10 cellular contexts compared by ENCODE assay signal in the genomic region with DNA sequence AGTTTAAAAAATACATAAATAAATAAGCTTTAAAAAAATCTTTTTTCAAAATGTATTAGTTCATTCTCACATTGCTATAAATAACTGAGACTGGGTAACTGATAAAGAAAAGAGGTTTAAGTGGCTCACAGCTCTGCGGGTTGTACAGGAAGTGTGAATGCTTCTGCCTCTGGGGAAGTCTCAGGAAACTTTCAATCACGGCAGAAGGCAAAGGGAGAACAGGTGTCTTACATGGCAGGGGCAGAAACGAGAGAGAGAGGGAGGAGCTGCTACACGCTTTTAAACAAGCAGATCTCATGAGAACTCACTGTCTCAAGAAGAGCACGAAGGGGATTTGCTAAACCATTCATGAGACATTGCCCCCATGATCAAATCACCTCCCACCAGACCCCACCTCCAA.
DNase-seq lines count a peak whose midpoint lies in the region; ATAC-seq, FAIRE-seq and TF ChIP-seq lines count a peak whose summit lies in the region.
"Had no signal": no experiment of that assay in that cellular context is flagged by ENCODE, and none has a peak within 500 bp of the region (broad histone marks: within the 10 kb centered on the region; RNA-seq: fewer than 3 reads in every experiment).

No MANE protein-coding gene starts in this region.

- no peak for TF ChIP-seq POLR2A in esophagus squamous epithelium (IDR thresholded peaks at IDR 0.05)

- H3K36me3 ChIP-seq in A673 (ENCODE audit: insufficient read depth, low read length, poor library complexity, severe bottlenecking) (peaks cover 5% of the 10 kb centered on the region), esophagus squamous epithelium (peaks cover 0 to 24% (median 0%) of the 10 kb centered on the region in 3 donors)

- H3K27me3 ChIP-seq in A673 (replicated peaks; ENCODE audit: insufficient read depth, low read depth, low read length, poor library complexity): no peaks in the 10 kb centered on the region
- no peaks in the 10 kb centered on the region for H3K27me3 ChIP-seq in esophagus squamous epithelium

- H3K27ac ChIP-seq in A673 (ENCODE audit: low read depth, low read length, poor library complexity, severe bottlenecking) (no peak overlapping the region), esophagus squamous epithelium (no peak overlapping the region)

- peak; percentile 95 for ATAC-seq in GM18870 (IDR thresholded peaks at IDR 0.05; ENCODE audit: unreplicated experiment)
- peak; percentile 97 for ATAC-seq in HG02798 (IDR thresholded peaks at IDR 0.05; ENCODE audit: poor library complexity, unreplicated experiment)
- ATAC-seq: left colon had no signal

- DNase-seq in A673 (ENCODE audit: low spot score): peak; percentile 10
- peak; percentile 6 for DNase-seq in NCI-H1436 (lab: John Stamatoyannopoulos, UW)
- DNase-seq in hippocampal formation (lab: John Stamatoyannopoulos, UW): no peak
- DNase-seq in HEK293T (ENCODE audit: extremely low spot score): no peak
- DNase-seq in RCC 7860 (ENCODE audit: low spot score): no peak
- no peak for DNase-seq in esophagus squamous epithelium (lab: John Stamatoyannopoulos, UW)
- DNase-seq: DMS 273 treated with DMSO at 0.1 percent for 48 hours, left colon had no signal

- H3K9me3 ChIP-seq in A673 (ENCODE audit: low read depth, low read length, poor library complexity, severe bottlenecking) (peaks cover 17% of the 10 kb centered on the region), esophagus squamous epithelium (peaks cover 0 to 10% (median 0%) of the 10 kb centered on the region in 3 donors)

- no TSS peak for BruUV-seq in A673 (replicated peaks; lab: Mats Ljungman, UMichigan)

- FAIRE-seq in RCC 7860 (lab: Jason Lieb, UNC): no peak

- 42 to 72% methylated on average over 5 of the region's 5 CpGs for WGBS in esophagus squamous epithelium, 2 donors

- intact Hi-C loops in A673 (cut with micrococcal nuclease; ENCODE audit: unreplicated experiment) (no loop called here), esophagus squamous epithelium (cut with DNase I) (no loop called here)

- H3K4me3 ChIP-seq in A673 (ENCODE audit: low read depth, low read length, poor library complexity, severe bottlenecking): no peak overlapping the region
- no peak overlapping the region for H3K4me3 ChIP-seq in esophagus squamous epithelium

- TF ChIP-seq CTCF in A673 (conservative IDR thresholded peaks at IDR 0.05; ENCODE audit: low read depth, low read length): no peak
- no peak for TF ChIP-seq CTCF in esophagus squamous epithelium (IDR thresholded peaks at IDR 0.05)

- CTCF ChIA-PET in A673 (lab: Charles Lee): no interaction called here
- CTCF ChIA-PET in HEK293T (lab: Yijun Ruan, JAX): no interaction called here

- peaks cover 10% of the 10 kb centered on the region for H3K4me1 ChIP-seq in A673 (ENCODE audit: insufficient read depth, low read length, poor library complexity, severe bottlenecking)
- H3K4me1 ChIP-seq in esophagus squamous epithelium: no peaks in the 10 kb centered on the region

- POLR2A ChIA-PET in A673 (lab: Charles Lee; ENCODE audit: low non-redundant PET): no interaction called here
- POLR2A ChIA-PET in HEK293T (lab: Yijun Ruan, JAX): interaction anchor here (0.6 kb wide), 1 partner anchor 1540 kb away, joined by 3 read pairs; no protein-coding TSS in a partner anchor

TF ChIP-seq in HEK293T, 16 proteins besides CTCF, POLR2A, EP300 and RAD21:
- TF ChIP-seq BHLHE40 (IDR thresholded peaks at IDR 0.05; ENCODE audit: borderline replicate concordance) (no peak), PKNOX1 (IDR thresholded peaks at IDR 0.05) (no peak), SUZ12 (IDR thresholded peaks at IDR 0.05) (no peak), FOXK2 (IDR thresholded peaks at IDR 0.05) (no peak), CTBP1 (IDR thresholded peaks at IDR 0.05; ENCODE audit: borderline replicate concordance) (no peak), LEF1 (IDR thresholded peaks at IDR 0.05; ENCODE audit: borderline replicate concordance) (no peak), ZNF384 (IDR thresholded peaks at IDR 0.05) (no peak), NFRKB (IDR thresholded peaks at IDR 0.05) (no peak), TARDBP (IDR thresholded peaks at IDR 0.05) (no peak), L3MBTL2 (conservative IDR thresholded peaks at IDR 0.05) (no peak), SP1 (IDR thresholded peaks at IDR 0.05) (no peak), ARNT (IDR thresholded peaks at IDR 0.05) (no peak), ELF4 (IDR thresholded peaks at IDR 0.05) (no peak), HDGF (IDR thresholded peaks at IDR 0.05; ENCODE audit: borderline replicate concordance) (no peak)

Comparison
In these comparisons a context has a peak if more than half of its experiments do, and no peak if none do; other contexts are left out.
1. DNase-seq: peak in A673 (single experiment) and NCI-H1436 (single experiment); none in hippocampal formation (0 of 2), HEK293T (single experiment), RCC 7860 (single experiment) and esophagus squamous epithelium (single experiment).